In the genomic region with DNA sequence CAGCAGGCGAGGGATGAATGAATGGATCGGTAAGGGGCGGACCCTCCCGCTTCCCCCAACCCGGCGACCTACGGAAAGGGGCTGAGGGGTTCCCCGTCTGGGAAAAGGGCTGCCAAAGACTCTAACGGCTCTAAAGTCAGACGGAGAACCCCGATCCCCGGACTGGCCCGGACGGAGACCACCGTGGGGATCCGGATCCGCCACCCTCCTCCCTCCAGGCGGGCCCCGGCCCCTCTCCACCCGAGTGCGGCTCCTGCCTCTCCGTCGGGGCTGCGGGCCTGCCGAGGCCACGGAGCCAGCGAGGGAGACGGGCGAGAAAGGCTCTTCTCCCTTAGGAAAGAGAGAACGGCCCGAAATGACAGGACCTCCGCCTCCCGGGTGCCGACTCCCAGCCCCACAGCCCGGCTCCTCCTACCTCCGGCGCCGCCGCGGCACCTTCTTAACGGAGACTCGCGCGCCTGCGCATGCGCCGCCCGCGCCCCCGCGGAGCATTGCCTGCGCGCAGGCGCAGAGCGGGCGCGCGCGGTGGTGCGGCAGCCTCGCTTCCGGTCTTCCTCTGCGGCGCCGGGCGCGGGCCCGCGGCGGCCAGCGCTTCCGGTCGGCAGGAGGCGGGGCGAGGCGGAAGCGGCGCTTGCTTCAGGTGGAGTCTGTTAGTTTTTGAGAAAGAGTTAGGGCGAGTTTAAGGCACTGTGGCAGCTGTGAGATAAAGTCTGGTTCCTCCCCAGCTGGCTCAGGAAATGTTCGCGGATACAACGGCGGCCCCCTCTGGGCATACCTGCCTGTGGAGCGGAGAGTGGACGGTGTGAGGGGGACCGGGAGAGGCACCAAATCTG, we compare ENCODE assay signal across 8 cellular contexts. TPM values are rescaled to one million over a fixed set of nuclear protein-coding genes. Genes with fewer than 3 reads are reported as not detected.
DNase-seq lines count a peak whose midpoint lies in the region; ATAC-seq and TF ChIP-seq lines count a peak whose summit lies in the region.

A gene with protein sequence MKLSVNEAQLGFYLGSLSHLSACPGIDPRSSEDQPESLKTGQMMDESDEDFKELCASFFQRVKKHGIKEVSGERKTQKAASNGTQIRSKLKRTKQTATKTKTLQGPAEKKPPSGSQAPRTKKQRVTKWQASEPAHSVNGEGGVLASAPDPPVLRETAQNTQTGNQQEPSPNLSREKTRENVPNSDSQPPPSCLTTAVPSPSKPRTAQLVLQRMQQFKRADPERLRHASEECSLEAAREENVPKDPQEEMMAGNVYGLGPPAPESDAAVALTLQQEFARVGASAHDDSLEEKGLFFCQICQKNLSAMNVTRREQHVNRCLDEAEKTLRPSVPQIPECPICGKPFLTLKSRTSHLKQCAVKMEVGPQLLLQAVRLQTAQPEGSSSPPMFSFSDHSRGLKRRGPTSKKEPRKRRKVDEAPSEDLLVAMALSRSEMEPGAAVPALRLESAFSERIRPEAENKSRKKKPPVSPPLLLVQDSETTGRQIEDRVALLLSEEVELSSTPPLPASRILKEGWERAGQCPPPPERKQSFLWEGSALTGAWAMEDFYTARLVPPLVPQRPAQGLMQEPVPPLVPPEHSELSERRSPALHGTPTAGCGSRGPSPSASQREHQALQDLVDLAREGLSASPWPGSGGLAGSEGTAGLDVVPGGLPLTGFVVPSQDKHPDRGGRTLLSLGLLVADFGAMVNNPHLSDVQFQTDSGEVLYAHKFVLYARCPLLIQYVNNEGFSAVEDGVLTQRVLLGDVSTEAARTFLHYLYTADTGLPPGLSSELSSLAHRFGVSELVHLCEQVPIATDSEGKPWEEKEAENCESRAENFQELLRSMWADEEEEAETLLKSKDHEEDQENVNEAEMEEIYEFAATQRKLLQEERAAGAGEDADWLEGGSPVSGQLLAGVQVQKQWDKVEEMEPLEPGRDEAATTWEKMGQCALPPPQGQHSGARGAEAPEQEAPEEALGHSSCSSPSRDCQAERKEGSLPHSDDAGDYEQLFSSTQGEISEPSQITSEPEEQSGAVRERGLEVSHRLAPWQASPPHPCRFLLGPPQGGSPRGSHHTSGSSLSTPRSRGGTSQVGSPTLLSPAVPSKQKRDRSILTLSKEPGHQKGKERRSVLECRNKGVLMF (N-terminal part only) (minus strand): TSS at position 462 of the 833 bp plus-strand sequence. CDS start 2,642 bp downstream, outside the sequence.

- peaks cover 55% of the 10 kb centered on the region for H3K4me1 Mint-ChIP-seq in activated naive CD8-positive, alpha-beta T cell treated with anti-CD3 and anti-CD28 coated beads, Interleukin-2, amount 10 ng/mL, durations not matched to agents 7 days and 5 days

- no peaks in the 10 kb centered on the region for H3K4me1 ChIP-seq in parathyroid adenoma
- H3K4me1 ChIP-seq in tibial artery, result peaks cover 0 to 27% (median 17%) of the 10 kb centered on the region in 4 donors

- H3K27ac ChIP-seq in parathyroid adenoma (peak within 1 kb of the TSS; percentile 53), tibial artery (peak within 1 kb of the TSS; percentile 81 to 90)

- ATAC-seq in HG02798 (IDR thresholded peaks at IDR 0.05; ENCODE audit: poor library complexity, unreplicated experiment), result peak; percentile 94
- peak; percentile 91 for ATAC-seq in activated naive CD8-positive, alpha-beta T cell treated with anti-CD3 and anti-CD28 coated beads, Interleukin-2, amount 10 ng/mL, durations not matched to agents 7 days and 5 days (ENCODE audit: low read depth)

- H3K9me3 Mint-ChIP-seq in activated naive CD8-positive, alpha-beta T cell treated with anti-CD3 and anti-CD28 coated beads, Interleukin-2, amount 10 ng/mL, durations not matched to agents 7 days and 5 days, result no peaks in the 10 kb centered on the region

- H3K27me3 Mint-ChIP-seq in activated naive CD8-positive, alpha-beta T cell treated with anti-CD3 and anti-CD28 coated beads, Interleukin-2, amount 10 ng/mL, durations not matched to agents 7 days and 5 days, result no peaks in the 10 kb centered on the region

- no peaks in the 10 kb centered on the region for H3K27me3 ChIP-seq in parathyroid adenoma (ENCODE audit: control insufficient read depth, insufficient read depth, low read length)
- H3K27me3 ChIP-seq in tibial artery, result no peaks in the 10 kb centered on the region

- peak within 1 kb of the TSS; percentile 100 for H3K27ac Mint-ChIP-seq in activated naive CD8-positive, alpha-beta T cell treated with anti-CD3 and anti-CD28 coated beads, Interleukin-2, amount 10 ng/mL, durations not matched to agents 7 days and 5 days

- H3K9me3 ChIP-seq in parathyroid adenoma (ENCODE audit: control insufficient read depth, low read length) (no peaks in the 10 kb centered on the region), tibial artery (no peaks in the 10 kb centered on the region)

- H3K36me3 ChIP-seq in parathyroid adenoma (ENCODE audit: control insufficient read depth, insufficient read depth, low read length), result no peaks in the 10 kb centered on the region
- peaks cover 0 to 2% (median under 1%) of the 10 kb centered on the region in 3 donors for H3K36me3 ChIP-seq in tibial artery

- peak within 1 kb of the TSS; percentile 91 for H3K4me3 ChIP-seq in GM12875 (ENCODE audit: low read depth, low read length)
- peak within 1 kb of the TSS; percentile 93 for H3K4me3 ChIP-seq in parathyroid adenoma (ENCODE audit: low read depth, low read length)
- H3K4me3 ChIP-seq in tibial artery, result peak within 1 kb of the TSS; percentile 93

- H3K9ac ChIP-seq in parathyroid adenoma, result peak within 1 kb of the TSS; percentile 70

- peak; percentile 60 for DNase-seq in NCI-H1417 treated with DMSO at 0.1 percent for 48 hours (lab: John Stamatoyannopoulos, UW)
- DNase-seq in SW 1271 (lab: John Stamatoyannopoulos, UW), result peak; percentile 47 to 79
- peak; percentile 99 for DNase-seq in activated naive CD8-positive, alpha-beta T cell treated with anti-CD3 and anti-CD28 coated beads, Interleukin-2, amount 10 ng/mL, durations not matched to agents 7 days and 5 days
- DNase-seq in cardiac septum (ENCODE audit: low spot score), result peak; percentile 95
- peak; percentile 85 to 94 for DNase-seq in tibial artery

- POLR2A ChIA-PET in activated naive CD8-positive, alpha-beta T cell treated with anti-CD3 and anti-CD28 coated beads, Interleukin-2, amount 10 ng/mL, durations not matched to agents 7 days and 5 days (lab: Charles Lee), result interaction anchor here (0.7 to 1.5 kb wide), 11 partner anchors 11 to 537 kb away, joined by 3 to 35 read pairs (median 6); a partner anchor contains a TSS

- H3K36me3 Mint-ChIP-seq in activated naive CD8-positive, alpha-beta T cell treated with anti-CD3 and anti-CD28 coated beads, Interleukin-2, amount 10 ng/mL, durations not matched to agents 7 days and 5 days, result peaks cover 42% of the 10 kb centered on the region

- H2AFZ ChIP-seq in parathyroid adenoma, result peak within 1 kb of the TSS; percentile 98

- H3K4me2 ChIP-seq in parathyroid adenoma (ENCODE audit: low read length), result peak within 1 kb of the TSS; percentile 94

- intact Hi-C loops in cardiac septum (cut with DNase I), result loop anchor here (5.0 kb wide), 1 partner anchor 271 kb away; a partner anchor contains a TSS
- intact Hi-C loops in tibial artery (cut with DNase I; ENCODE audit: low total_unique reads), result loop anchor here (5.0 kb wide), 1 partner anchor 84 kb away; no protein-coding TSS in a partner anchor

- peak within 1 kb of the TSS; percentile 100 for H3K4me3 Mint-ChIP-seq in activated naive CD8-positive, alpha-beta T cell treated with anti-CD3 and anti-CD28 coated beads, Interleukin-2, amount 10 ng/mL, durations not matched to agents 7 days and 5 days

- TF ChIP-seq CTCF in GM12875 (IDR thresholded peaks at IDR 0.05; ENCODE audit: borderline replicate concordance, insufficient read depth, low read depth, low read length), result no peak
- no peak for TF ChIP-seq CTCF in parathyroid adenoma (IDR thresholded peaks at IDR 0.05)
- TF ChIP-seq CTCF in tibial artery (IDR thresholded peaks at IDR 0.05), result peak in 1 of 2 experiments; percentile 24

- H3K79me2 ChIP-seq in parathyroid adenoma, result peaks cover 6% of the 10 kb centered on the region

RNA-seq across cellular contexts. Expression of the gene that starts here (rescaled TPM):
- total RNA-seq in activated naive CD8-positive, alpha-beta T cell treated with anti-CD3 and anti-CD28 coated beads, Interleukin-2, amount 10 ng/mL, durations not matched to agents 7 days and 5 days, result 10 to 100 TPM; 16.8 to 16.9 TPM
- 2.7 TPM for total RNA-seq in cardiac septum

Comparison
In these comparisons a context has a peak if more than half of its experiments do, and no peak if none do; other contexts are left out.
1. Peak in every context shown above with its lines: DNase-seq, ATAC-seq, H3K4me3 ChIP-seq and H3K27ac ChIP-seq.